In the genomic region with DNA sequence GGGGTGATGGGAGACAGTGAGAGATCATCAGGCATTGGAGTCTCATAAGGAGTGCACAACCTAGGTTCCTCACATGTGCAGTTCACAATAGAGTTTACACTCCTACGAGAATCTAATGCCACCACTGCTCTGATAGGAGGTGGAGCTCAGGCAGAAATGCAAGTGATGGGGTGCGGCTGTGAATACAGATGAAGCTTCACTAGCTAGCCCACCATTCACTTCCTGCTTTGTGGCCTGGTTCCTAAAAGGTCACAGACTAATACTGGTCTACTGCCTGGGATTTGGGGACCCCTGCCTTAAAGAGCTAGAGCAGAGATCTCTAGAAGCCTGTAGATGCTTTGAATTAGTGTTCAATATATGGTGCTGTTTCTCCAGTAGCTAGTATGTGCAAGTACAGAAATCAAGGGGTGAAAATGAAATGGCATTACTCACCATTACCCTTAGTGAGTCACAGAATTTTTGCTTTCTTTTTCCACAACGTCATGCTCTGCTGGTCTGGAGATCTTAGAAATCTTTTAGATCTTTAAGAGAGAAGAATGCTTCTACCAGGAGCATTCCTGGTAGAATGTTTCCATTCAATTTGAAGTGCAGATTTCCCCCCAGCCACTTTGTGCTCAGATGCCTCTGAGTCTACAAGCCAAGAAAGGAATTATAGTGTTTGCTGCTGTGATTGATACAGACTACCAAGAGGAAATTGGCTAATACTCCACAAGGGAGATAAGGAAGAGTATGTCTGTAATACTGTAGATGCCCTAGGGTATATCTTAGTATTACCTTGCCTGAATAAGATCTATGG, we compare ENCODE assay signal across 1 cellular context.
TF ChIP-seq lines count a peak whose summit lies in the region.

No MANE protein-coding gene starts in this region.

TF ChIP-seq in IMR-90, 13 proteins besides CTCF, POLR2A, EP300 and RAD21:
- peak; percentile 67 for TF ChIP-seq FOS (IDR thresholded peaks at IDR 0.05; ENCODE audit: low read depth, low read length)
- TF ChIP-seq, protein P1, sequence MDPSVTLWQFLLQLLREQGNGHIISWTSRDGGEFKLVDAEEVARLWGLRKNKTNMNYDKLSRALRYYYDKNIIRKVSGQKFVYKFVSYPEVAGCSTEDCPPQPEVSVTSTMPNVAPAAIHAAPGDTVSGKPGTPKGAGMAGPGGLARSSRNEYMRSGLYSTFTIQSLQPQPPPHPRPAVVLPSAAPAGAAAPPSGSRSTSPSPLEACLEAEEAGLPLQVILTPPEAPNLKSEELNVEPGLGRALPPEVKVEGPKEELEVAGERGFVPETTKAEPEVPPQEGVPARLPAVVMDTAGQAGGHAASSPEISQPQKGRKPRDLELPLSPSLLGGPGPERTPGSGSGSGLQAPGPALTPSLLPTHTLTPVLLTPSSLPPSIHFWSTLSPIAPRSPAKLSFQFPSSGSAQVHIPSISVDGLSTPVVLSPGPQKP (IDR thresholded peaks at IDR 0.05; ENCODE audit: borderline replicate concordance, low read depth, low read length) = no peak
- no peak for TF ChIP-seq MXI1 (IDR thresholded peaks at IDR 0.05; ENCODE audit: borderline replicate concordance, low read depth, low read length)
- TF ChIP-seq CEBPB (IDR thresholded peaks at IDR 0.05; ENCODE audit: low read depth, low read length) = no peak; the same call in 1 of the 2 replicates
- TF ChIP-seq, protein P2, sequence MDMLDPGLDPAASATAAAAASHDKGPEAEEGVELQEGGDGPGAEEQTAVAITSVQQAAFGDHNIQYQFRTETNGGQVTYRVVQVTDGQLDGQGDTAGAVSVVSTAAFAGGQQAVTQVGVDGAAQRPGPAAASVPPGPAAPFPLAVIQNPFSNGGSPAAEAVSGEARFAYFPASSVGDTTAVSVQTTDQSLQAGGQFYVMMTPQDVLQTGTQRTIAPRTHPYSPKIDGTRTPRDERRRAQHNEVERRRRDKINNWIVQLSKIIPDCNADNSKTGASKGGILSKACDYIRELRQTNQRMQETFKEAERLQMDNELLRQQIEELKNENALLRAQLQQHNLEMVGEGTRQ (IDR thresholded peaks at IDR 0.05; ENCODE audit: low read depth, low read length) = no peak
